In the genomic region with DNA sequence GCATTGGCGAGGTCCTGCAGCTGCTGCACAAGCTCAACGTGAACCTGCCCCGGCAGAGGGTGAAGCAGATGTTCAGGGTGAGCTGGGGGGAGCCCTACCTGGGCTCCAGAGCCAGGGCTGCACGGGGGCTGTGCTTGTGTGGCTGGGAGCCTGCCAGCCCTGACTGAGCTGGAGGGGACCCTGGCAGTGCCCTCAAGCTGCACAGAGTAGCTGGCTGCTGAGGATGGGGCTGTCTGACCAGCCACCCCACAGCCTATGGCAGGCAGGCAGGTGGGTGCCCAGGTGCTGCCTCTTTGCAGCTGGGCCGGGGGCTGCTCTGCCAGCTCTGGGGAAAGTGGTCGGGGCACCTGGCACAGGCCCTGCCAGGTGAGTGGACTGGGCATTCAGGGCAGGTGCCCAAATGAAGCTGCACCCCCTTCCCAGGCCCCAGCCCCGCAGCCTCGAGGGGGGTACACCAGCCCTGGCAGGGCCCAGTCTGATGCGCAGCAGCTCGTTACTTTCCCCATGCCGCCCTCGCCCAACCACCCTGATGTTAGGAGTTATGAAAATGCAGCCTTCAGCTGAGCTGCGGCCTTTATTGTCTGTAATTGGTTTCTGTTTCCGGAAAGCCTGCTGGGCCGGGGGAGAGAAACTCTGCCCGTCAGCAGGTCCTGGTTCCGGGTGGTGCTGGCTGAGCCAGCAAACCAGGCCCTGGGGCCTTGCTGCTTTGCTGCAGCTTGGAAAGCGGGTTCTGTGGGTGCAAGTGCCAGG, we compare ENCODE assay signal across 27 cellular contexts. TPM values are rescaled to one million over a fixed set of nuclear protein-coding genes. Genes with fewer than 3 reads are reported as not detected.
DNase-seq lines count a peak whose midpoint lies in the region; ATAC-seq and TF ChIP-seq lines count a peak whose summit lies in the region.
"Had no signal": no experiment of that assay in that cellular context is flagged by ENCODE, and none has a peak within 500 bp of the region (broad histone marks: within the 10 kb centered on the region; RNA-seq: fewer than 3 reads in every experiment).

No MANE protein-coding gene starts in this region.

- H3K79me2 ChIP-seq in KMS-11 (ENCODE audit: insufficient read depth, low read depth): no peaks in the 10 kb centered on the region

- no peak overlapping the region for H3K27ac Mint-ChIP-seq in activated T-cell treated with anti-CD3 and anti-CD28 coated beads, Interleukin-2, amount 50 U/mL, for 24 hours
- H3K27ac Mint-ChIP-seq: H9; naive thymus-derived CD8-positive, alpha-beta T cell; T-helper 17 cell had no signal

- no peak overlapping the region for H3K9ac ChIP-seq in KMS-11

- H3K4me1 ChIP-seq in KMS-11 (ENCODE audit: low read depth, poor library complexity, severe bottlenecking) (peaks cover 20% of the 10 kb centered on the region), prostate gland (replicated peaks) (peaks cover 14% of the 10 kb centered on the region)
- H3K4me1 ChIP-seq: A549 had no signal

- H2AFZ ChIP-seq in KMS-11 (ENCODE audit: low read depth): no peak overlapping the region

- DNase-seq in NCI-H2081 (lab: John Stamatoyannopoulos, UW) (peak; percentile 33 to 49), NCI-H2081 treated with DMSO at 0.1 percent for 48 hours (lab: John Stamatoyannopoulos, UW) (no peak), prostate gland (ENCODE audit: low spot score) (peak; percentile 50), left ventricle myocardium superior (no peak)
- DNase-seq in activated T-cell treated with anti-CD3 and anti-CD28 coated beads, Interleukin-2, amount 50 U/mL, for 24 hours: no peak
- DNase-seq: activated CD4-positive, alpha-beta T cell treated with anti-CD3 and anti-CD28 coated beads for 1 hour; activated CD8-positive, alpha-beta memory T cell treated with anti-CD3 and anti-CD28 coated beads for 24 hours; activated gamma-delta T cell treated with Interleukin-2 at 50 U/mL for 16 hours; activated T-cell treated with anti-CD3 and anti-CD28 coated beads, Interleukin-2, amount 50 U/mL, for 1 hour; C1 segment of cervical spinal cord; Calu3; central memory CD4-positive, alpha-beta T cell; H9; islet precursor cell; naive thymus-derived CD8-positive, alpha-beta T cell; NCI-H1048; NCI-H524 treated with DMSO at 0.1 percent for 48 hours; stimulated activated naive CD4-positive, alpha-beta T cell treated with Interleukin-2 at 50 U/mL for 16 hours; T-helper 17 cell had no signal

- H3K27me3 ChIP-seq in KMS-11 (ENCODE audit: insufficient read depth, low read depth) (peaks cover 61% of the 10 kb centered on the region), prostate gland (replicated peaks; ENCODE audit: insufficient read depth) (no peaks in the 10 kb centered on the region)

- H3K27ac ChIP-seq in KMS-11 (no peak overlapping the region), VCaP (peak overlapping the region; percentile 98), prostate gland (peak overlapping the region; percentile 52 to 69)
- H3K27ac ChIP-seq: A549 had no signal

- peak overlapping the region; percentile 5; the same call in 1 of the 2 replicates for H3K4me2 ChIP-seq in KMS-11
- H3K4me2 ChIP-seq: A549 had no signal

- H3K4me3 Mint-ChIP-seq in activated T-cell treated with anti-CD3 and anti-CD28 coated beads, Interleukin-2, amount 50 U/mL, for 24 hours: no peak overlapping the region
- H3K4me3 Mint-ChIP-seq: H9; naive thymus-derived CD8-positive, alpha-beta T cell; T-helper 17 cell had no signal

- H3K4me3 ChIP-seq in KMS-11 (IDR thresholded peaks at IDR 0.05; ENCODE audit: insufficient read depth, low read depth, low read length) (no peak overlapping the region), prostate gland (no peak overlapping the region)
- H3K4me3 ChIP-seq: A549, GM12878 had no signal

- ATAC-seq in left ventricle myocardium superior: no peak
- no peak for ATAC-seq in HG02981 (IDR thresholded peaks at IDR 0.05; ENCODE audit: unreplicated experiment)
- ATAC-seq: GM12878; naive thymus-derived CD8-positive, alpha-beta T cell; T-helper 17 cell had no signal

- H3K9me3 Mint-ChIP-seq in activated T-cell treated with anti-CD3 and anti-CD28 coated beads, Interleukin-2, amount 50 U/mL, for 24 hours: no peaks in the 10 kb centered on the region
- H3K9me3 Mint-ChIP-seq: H9; naive thymus-derived CD8-positive, alpha-beta T cell had no signal

- H3K27me3 Mint-ChIP-seq in activated T-cell treated with anti-CD3 and anti-CD28 coated beads, Interleukin-2, amount 50 U/mL, for 24 hours: no peaks in the 10 kb centered on the region
- H3K27me3 Mint-ChIP-seq: naive thymus-derived CD8-positive, alpha-beta T cell; T-helper 17 cell had no signal

- TF ChIP-seq CTCF in KMS-11 (conservative IDR thresholded peaks at IDR 0.05; ENCODE audit: low read depth, low read length) (no peak), VCaP (conservative IDR thresholded peaks at IDR 0.05) (no peak), prostate gland (IDR thresholded peaks at IDR 0.05) (no peak)

- H4K20me1 ChIP-seq in KMS-11 (ENCODE audit: insufficient read depth): no peaks in the 10 kb centered on the region

- WGBS in prostate gland: 69% methylated on average over 17 of the region's 18 CpGs

- no peak for TF ChIP-seq POLR2A in prostate gland (IDR thresholded peaks at IDR 0.05)

- H3K4me1 Mint-ChIP-seq in activated T-cell treated with anti-CD3 and anti-CD28 coated beads, Interleukin-2, amount 50 U/mL, for 24 hours (ENCODE audit: low read depth): peaks cover 4% of the 10 kb centered on the region

- no peaks in the 10 kb centered on the region for H3K9me3 ChIP-seq in prostate gland
- H3K9me3 ChIP-seq: A549 had no signal

- intact Hi-C loops in prostate gland (cut with DNase I) (no loop called here), left ventricle myocardium superior (cut with micrococcal nuclease) (no loop called here)

- H3K36me3 ChIP-seq in KMS-11 (ENCODE audit: insufficient read depth) (no peaks in the 10 kb centered on the region), prostate gland (no peaks in the 10 kb centered on the region)

- H3K36me3 Mint-ChIP-seq in activated T-cell treated with anti-CD3 and anti-CD28 coated beads, Interleukin-2, amount 50 U/mL, for 24 hours (ENCODE audit: low read depth): no peaks in the 10 kb centered on the region
- H3K36me3 Mint-ChIP-seq: naive thymus-derived CD8-positive, alpha-beta T cell had no signal

RNA-seq across cellular contexts. Expression of a gene that starts 4.3 kb away (rescaled TPM):
- total RNA-seq in prostate gland (10 to 100 TPM; 29.8 to 41.0 TPM), left ventricle myocardium superior (0.25 TPM)

RNA-seq across cellular contexts. Expression of a gene that starts 46.0 kb away (rescaled TPM):
- total RNA-seq in prostate gland: 10 to 100 TPM; 27.0 to 69.5 TPM
- 50.2 TPM for total RNA-seq in left ventricle myocardium superior

RNA-seq across cellular contexts. Expression of a gene that starts 49.7 kb away (rescaled TPM):
- total RNA-seq in prostate gland (1 to 10 TPM in 1 of 2 donors, not detected in 1; 2.6 TPM), left ventricle myocardium superior (1.7 TPM)
- total RNA-seq: Calu3, glomerular endothelial cell, H9, osteoblast, renal cortical epithelial cell, T-helper 17 cell had no signal

Comparison
In these comparisons a context has a peak if more than half of its experiments do, and no peak if none do; other contexts are left out.
1. DNase-seq: peak in NCI-H2081 (2 of 2) and prostate gland (single experiment); none in NCI-H2081 treated with DMSO at 0.1 percent for 48 hours (single experiment), left ventricle myocardium superior (single experiment) and activated T-cell treated with anti-CD3 and anti-CD28 coated beads, Interleukin-2, amount 50 U/mL, for 24 hours (single experiment).
2. RNA of a gene that starts 4.3 kb away (total RNA-seq): 29.8 to 41.0 TPM in prostate gland; 0.25 TPM in left ventricle myocardium superior (single experiment); every median in the first group is over 10 times any median in the second.